Comparison of ENCODE assay signal across 10 cellular contexts in the genomic region with DNA sequence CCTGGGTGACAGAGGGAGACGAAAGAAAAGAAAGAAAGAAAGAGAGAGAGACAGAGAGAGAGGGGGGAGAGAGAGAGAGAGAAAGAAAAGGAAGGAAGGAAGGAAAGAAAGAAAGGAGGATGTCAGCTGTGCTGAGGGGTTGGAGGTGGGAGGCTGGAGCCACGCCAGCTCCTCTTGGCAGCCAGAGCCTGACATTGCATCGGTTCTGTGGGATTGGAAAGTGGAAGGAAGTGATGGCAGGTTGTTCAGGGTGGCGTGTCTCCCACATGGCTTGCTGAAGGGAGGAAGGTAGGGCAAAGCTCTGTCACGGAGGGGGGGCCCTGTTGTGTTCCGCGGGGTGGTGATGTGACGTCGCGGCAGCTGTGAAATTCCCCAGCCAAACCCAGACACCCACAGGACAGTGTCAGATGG. TPM values are rescaled to one million over a fixed set of nuclear protein-coding genes. Genes with fewer than 3 reads are reported as not detected.
DNase-seq lines count a peak whose midpoint lies in the region; ATAC-seq and TF ChIP-seq lines count a peak whose summit lies in the region.
"Had no signal": no experiment of that assay in that cellular context is flagged by ENCODE, and none has a peak within 500 bp of the region (broad histone marks: within the 10 kb centered on the region; RNA-seq: fewer than 3 reads in every experiment).

No MANE protein-coding gene starts in this region.

- CTCF ChIA-PET in PC-3 (lab: Charles Lee): interaction anchor here (0.6 kb wide), 1 partner anchor 78 kb away, joined by 4 read pairs; no protein-coding TSS in a partner anchor

- in situ Hi-C loops in GM23248 (cut with MboI): loop anchor here (10.0 kb wide), 1 partner anchor 77 kb away; the partner anchor contains the start of gene RASSF5

- H3K36me3 ChIP-seq in neuronal stem cell (replicated peaks in 1 of 2; ENCODE audit: control insufficient read depth in 2 of 2, insufficient read depth in 2 of 2, low read length in 2 of 2) (no peaks in the 10 kb centered on the region), GM23248 (ENCODE audit: low read depth) (no peaks in the 10 kb centered on the region), PC-3 (ENCODE audit: low read depth, low read length) (0 out of 2 replicates have a peak, but pooled peaks cover 4% of the 10 kb centered on the region)

- no peak overlapping the region for H2BK120ac ChIP-seq in neuronal stem cell (ENCODE audit: low read depth, low read length)

- intact Hi-C loops in CD14-positive monocyte (cut with micrococcal nuclease): loop anchor here (2.0 to 5.0 kb wide), 2 partner anchors 23 to 89 kb away; no protein-coding TSS in a partner anchor
- intact Hi-C loops in PC-3 (cut with micrococcal nuclease): no loop called here

- H2BK15ac ChIP-seq in neuronal stem cell (ENCODE audit: low read length): no peak overlapping the region

- H3K27me3 ChIP-seq in neuronal stem cell (ENCODE audit: control insufficient read depth in 3 of 3, insufficient read depth in 3 of 3, low read depth in 1 of 3, low read length in 3 of 3) (peaks cover 0 to 5% (median 0%) of the 10 kb centered on the region in 3 experiments), GM23248 (replicated peaks; ENCODE audit: insufficient read depth) (no peaks in the 10 kb centered on the region), PC-3 (ENCODE audit: low read length) (no peaks in the 10 kb centered on the region)

- H3K23ac ChIP-seq in neuronal stem cell (ENCODE audit: low read depth, low read length, poor library complexity): no peak overlapping the region

- no peak overlapping the region for H3K14ac ChIP-seq in neuronal stem cell (ENCODE audit: low read length)

- POLR2A ChIA-PET in PC-3 (lab: Charles Lee; ENCODE audit: unreplicated experiment): interaction anchor here (0.6 kb wide), 2 partner anchors 31 to 118 kb away, joined by 3 read pairs; partner anchors contain the start of gene EIF2D

- H3F3A ChIP-seq in GM23248 (ENCODE audit: insufficient read depth): 0 out of 2 replicates have a peak, but pooled peaks cover 16% of the 10 kb centered on the region
- peaks cover 5% of the 10 kb centered on the region for H3F3A ChIP-seq in PC-3 (ENCODE audit: low read length, unreplicated experiment)

- H4K8ac ChIP-seq in neuronal stem cell (ENCODE audit: low read depth, low read length): no peak overlapping the region

- no CpG with 5 or more reads among the region's 10 CpGs for WGBS in neuronal stem cell (ENCODE audit: extremely low coverage in 2 of 2, insufficient read length in 2 of 2, insufficient replicate concordance in 1 of 2), 2 donors
- WGBS in GM23248 (ENCODE audit: low coverage in 1 of 2, low lambda C conversion rate in 2 of 2, missing lambda C conversion rate in 2 of 2), 2 experiments: 57 to 59% methylated on average over 8 to 10 of the region's 10 CpGs

- H3K4me3 ChIP-seq in neuronal stem cell (ENCODE audit: low read length in 2 of 2): peak overlapping the region in 1 of 2 donors; percentile 42
- no peak overlapping the region for H3K4me3 ChIP-seq in GM23248
- no peak overlapping the region for H3K4me3 ChIP-seq in PC-3 (ENCODE audit: low read length)
- H3K4me3 ChIP-seq: smooth muscle cell had no signal

- H3K4me1 ChIP-seq in neuronal stem cell (ENCODE audit: control insufficient read depth in 2 of 2, insufficient read depth in 1 of 2, low read depth in 1 of 2, low read length in 2 of 2) (no peaks in the 10 kb centered on the region), GM23248 (ENCODE audit: insufficient read depth) (peaks cover 15% of the 10 kb centered on the region), PC-3 (ENCODE audit: insufficient read depth, low read length) (peaks cover 38% of the 10 kb centered on the region)

- H2BK5ac ChIP-seq in neuronal stem cell (ENCODE audit: low read length): peak overlapping the region; percentile 77

- no peaks in the 10 kb centered on the region for H3K9me3 ChIP-seq in neuronal stem cell (replicated peaks in 1 of 2; ENCODE audit: control insufficient read depth in 2 of 2, insufficient read depth in 1 of 2, low read depth in 1 of 2, low read length in 2 of 2)
- no peaks in the 10 kb centered on the region for H3K9me3 ChIP-seq in GM23248 (ENCODE audit: low read depth)
- H3K9me3 ChIP-seq in PC-3 (ENCODE audit: low read length): no peaks in the 10 kb centered on the region

- H3K4me2 ChIP-seq in neuronal stem cell (ENCODE audit: insufficient read depth, low read length, poor library complexity, severe bottlenecking): no peak overlapping the region
- H3K4me2 ChIP-seq in GM23248 (ENCODE audit: unreplicated experiment): no peak overlapping the region
- no peak overlapping the region for H3K4me2 ChIP-seq in PC-3 (ENCODE audit: low read length)
- H3K4me2 ChIP-seq: smooth muscle cell had no signal

- H3K9me2 ChIP-seq in GM23248 (ENCODE audit: insufficient read depth) (no peaks in the 10 kb centered on the region), PC-3 (replicated peaks; ENCODE audit: low read length) (no peaks in the 10 kb centered on the region)

- H3K27me3 Mint-ChIP-seq in CD14-positive monocyte (ENCODE audit: low read depth in 3 of 3): peaks cover 0 to 4% (median 0%) of the 10 kb centered on the region in 3 donors
- H3K27me3 Mint-ChIP-seq in T-helper 2 cell treated with Interferon-gamma antibody and Interleukin-4, amounts not matched to agents 5 μg/mL and 100 μg/mL, for 36 hours (ENCODE audit: low read depth): no peaks in the 10 kb centered on the region

- BruUV-seq in PC-3 (replicated peaks; lab: Mats Ljungman, UMichigan): no TSS peak

- peak overlapping the region; percentile 60 to 78 for H3K4me3 Mint-ChIP-seq in CD14-positive monocyte
- H3K4me3 Mint-ChIP-seq in T-helper 2 cell treated with Interferon-gamma antibody and Interleukin-4, amounts not matched to agents 5 μg/mL and 100 μg/mL, for 36 hours: peak overlapping the region; percentile 78

- no peaks in the 10 kb centered on the region for H4K20me1 ChIP-seq in GM23248 (ENCODE audit: insufficient read depth)
- H4K20me1 ChIP-seq in PC-3 (ENCODE audit: low read length): no peaks in the 10 kb centered on the region

- H2AK5ac ChIP-seq in neuronal stem cell (ENCODE audit: low read depth, low read length): no peak overlapping the region

- H3K27ac Mint-ChIP-seq in CD14-positive monocyte: peak overlapping the region; percentile 97 to 100 (median 99)
- peak overlapping the region; percentile 95 for H3K27ac Mint-ChIP-seq in T-helper 2 cell treated with Interferon-gamma antibody and Interleukin-4, amounts not matched to agents 5 μg/mL and 100 μg/mL, for 36 hours

- peaks cover 71% of the 10 kb centered on the region for H3K4me1 Mint-ChIP-seq in CD14-positive monocyte
- peaks cover 79% of the 10 kb centered on the region for H3K4me1 Mint-ChIP-seq in T-helper 2 cell treated with Interferon-gamma antibody and Interleukin-4, amounts not matched to agents 5 μg/mL and 100 μg/mL, for 36 hours (ENCODE audit: low read depth)

- ATAC-seq in PC-3: no peak

- no peak overlapping the region for H3K27ac ChIP-seq in neuronal stem cell (replicated peaks; ENCODE audit: low read length)
- no peak overlapping the region for H3K27ac ChIP-seq in GM23248
- H3K27ac ChIP-seq in PC-3 (ENCODE audit: low read length): no peak overlapping the region
- H3K27ac ChIP-seq: VCaP had no signal

- H2BK12ac ChIP-seq in neuronal stem cell (ENCODE audit: low read length): no peak overlapping the region

- H3K4ac ChIP-seq in neuronal stem cell (ENCODE audit: low read length): no peak overlapping the region

- TF ChIP-seq CTCF in CD14-positive monocyte (IDR thresholded peaks at IDR 0.05) (no peak), PC-3 (conservative IDR thresholded peaks at IDR 0.05; ENCODE audit: low read depth, low read length) (no peak)

- peaks cover 83 to 94% of the 10 kb centered on the region in 2 donors for H3K36me3 Mint-ChIP-seq in CD14-positive monocyte
- H3K36me3 Mint-ChIP-seq in T-helper 2 cell treated with Interferon-gamma antibody and Interleukin-4, amounts not matched to agents 5 μg/mL and 100 μg/mL, for 36 hours (ENCODE audit: low read depth): peaks cover 86% of the 10 kb centered on the region

- no peak overlapping the region for H4K91ac ChIP-seq in neuronal stem cell (ENCODE audit: low read depth, low read length, poor library complexity)

- H3K79me2 ChIP-seq in GM23248 (ENCODE audit: insufficient read depth) (no peaks in the 10 kb centered on the region), PC-3 (ENCODE audit: low read length) (no peaks in the 10 kb centered on the region)

- H3K18ac ChIP-seq in neuronal stem cell (ENCODE audit: low read length): no peak overlapping the region

- H3K9me3 Mint-ChIP-seq in CD14-positive monocyte: peaks cover 0 to 2% (median 0%) of the 10 kb centered on the region in 7 donors
- H3K9me3 Mint-ChIP-seq in T-helper 2 cell treated with Interferon-gamma antibody and Interleukin-4, amounts not matched to agents 5 μg/mL and 100 μg/mL, for 36 hours: no peaks in the 10 kb centered on the region

- DNase-seq in CD14-positive monocyte (ENCODE audit: low spot score) (peak; percentile 95), activated gamma-delta T cell (lab: John Stamatoyannopoulos, UW) (peak; percentile 58), neuronal stem cell (ENCODE audit: low spot score) (no peak), GM23248 (no peak), iPS-NIHi7 (ENCODE audit: extremely low spot score) (no peak), PC-3 (no peak), AG08395 (ENCODE audit: low spot score) (no peak)
- peak; percentile 53 for DNase-seq in T-helper 2 cell treated with Interferon-gamma antibody and Interleukin-4, amounts not matched to agents 5 μg/mL and 100 μg/mL, for 36 hours (ENCODE audit: low spot score)

- H2AFZ ChIP-seq in neuronal stem cell (ENCODE audit: low read length) (no peak overlapping the region), GM23248 (no peak overlapping the region), PC-3 (ENCODE audit: low read length) (no peak overlapping the region)

- H3K79me1 ChIP-seq in neuronal stem cell (ENCODE audit: low read depth, low read length): no peaks in the 10 kb centered on the region

- no peak overlapping the region for H3K9ac ChIP-seq in neuronal stem cell (ENCODE audit: low read depth, low read length, poor library complexity)
- H3K9ac ChIP-seq in GM23248: no peak overlapping the region
- no peak overlapping the region for H3K9ac ChIP-seq in PC-3 (ENCODE audit: low read length)

RNA-seq across cellular contexts. Expression of gene EIF2D, which starts 30.7 kb away (rescaled TPM):
- 10 to 100 TPM; 16.4 to 16.8 TPM for polyA plus RNA-seq in CD14-positive monocyte
- polyA plus RNA-seq in neuronal stem cell (2013, experiment 1 of 2): 36.1 TPM
- 34.0 TPM for polyA plus RNA-seq in neuronal stem cell (2013, experiment 2 of 2)
- total RNA-seq in GM23248 (2014; rRNA removed; shearing (Covaris generic)): 46.7 and 53.4 TPM in 2 replicates
- 31.2 and 31.4 TPM in 2 replicates for polyA plus RNA-seq in GM23248 (2016; fragmentation: Nextera tagmentation; extraction: Ambion mirVana)
- 107 and 110 TPM in 2 replicates for total RNA-seq in PC-3 (2014; rRNA removed)

RNA-seq across cellular contexts. Expression of gene DYRK3, which starts 53.8 kb away (rescaled TPM):
- polyA plus RNA-seq in CD14-positive monocyte (not detected), GM23248 (2016; fragmentation: Nextera tagmentation; extraction: Ambion mirVana) (16.9 and 18.2 TPM in 2 replicates)
- polyA plus RNA-seq in neuronal stem cell (2013, experiment 1 of 2): 15.3 TPM
- polyA plus RNA-seq in neuronal stem cell (2013, experiment 2 of 2): 15.9 TPM
- 28.8 and 31.5 TPM in 2 replicates for total RNA-seq in GM23248 (2014; rRNA removed; shearing (Covaris generic))
- total RNA-seq in PC-3 (2014; rRNA removed): 12.1 and 14.1 TPM in 2 replicates

Comparison
In these comparisons a context has a peak if more than half of its experiments do, and no peak if none do; other contexts are left out.
1. DNase-seq: peak in CD14-positive monocyte (single experiment), T-helper 2 cell treated with Interferon-gamma antibody and Interleukin-4, amounts not matched to agents 5 μg/mL and 100 μg/mL, for 36 hours (single experiment) and activated gamma-delta T cell (single experiment); none in neuronal stem cell (single experiment), GM23248 (single experiment), iPS-NIHi7 (single experiment), PC-3 (single experiment) and AG08395 (single experiment).